Comparison of ENCODE assay signal across 14 cellular contexts in the genomic region with DNA sequence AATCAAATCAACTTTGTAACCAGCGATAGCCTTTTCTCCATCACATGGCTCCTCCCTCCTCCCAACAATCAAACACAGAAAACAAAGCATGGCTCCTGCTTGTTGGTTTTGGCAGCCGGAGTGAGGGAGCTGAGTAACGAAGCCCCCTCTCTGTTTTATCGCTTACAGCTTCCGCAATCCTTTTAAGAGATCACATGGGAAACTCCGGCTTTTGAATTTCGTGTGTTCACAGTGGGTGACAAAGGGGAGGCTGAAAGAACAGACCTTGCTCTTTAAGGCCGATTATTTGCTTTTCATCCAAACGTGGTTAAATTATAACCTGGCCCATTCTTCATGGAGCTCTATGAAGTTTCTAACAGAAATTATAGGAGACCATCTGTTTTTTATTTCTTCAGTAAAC.
A peak's percentile ranks its signal among the peaks of the same experiment; 100 is the strongest.
DNase-seq lines count a peak whose midpoint lies in the region; ATAC-seq, FAIRE-seq and TF ChIP-seq lines count a peak whose summit lies in the region.
"Had no signal": no experiment of that assay in that cellular context is flagged by ENCODE, and none has a peak within 500 bp of the region (broad histone marks: within the 10 kb centered on the region; RNA-seq: fewer than 3 reads in every experiment).

No MANE protein-coding gene starts in this region.

- no peak for TF ChIP-seq CTCF in type B pancreatic cell (conservative IDR thresholded peaks at IDR 0.05)

- no peaks in the 10 kb centered on the region for H3K27me3 Mint-ChIP-seq in type B pancreatic cell
- H3K27me3 Mint-ChIP-seq: activated B cell treated with CpG ODN at 0.5 μM for 24 hours had no signal

- peak overlapping the region; percentile 59 for H3K4me3 Mint-ChIP-seq in type B pancreatic cell
- H3K4me3 Mint-ChIP-seq: activated B cell treated with CpG ODN at 0.5 μM for 24 hours; CD8-positive, alpha-beta T cell; H9 had no signal

- no peak for ATAC-seq in sciatic nerve
- no peak for ATAC-seq in HG02885 (IDR thresholded peaks at IDR 0.05; ENCODE audit: poor library complexity, unreplicated experiment)
- ATAC-seq: CD8-positive, alpha-beta T cell; left ventricle myocardium superior had no signal

- H3K9me3 Mint-ChIP-seq in type B pancreatic cell: peaks cover 9% of the 10 kb centered on the region
- H3K9me3 Mint-ChIP-seq: CD8-positive, alpha-beta T cell; H9 had no signal

- intact Hi-C loops in sciatic nerve (cut with DNase I): no loop called here

- H3K36me3 Mint-ChIP-seq in type B pancreatic cell: no peaks in the 10 kb centered on the region
- H3K36me3 Mint-ChIP-seq: CD8-positive, alpha-beta T cell had no signal

- DNase-seq in NCI-H128 (lab: John Stamatoyannopoulos, UW; ENCODE audit: unreplicated experiment) (peak; percentile 85), NCI-H345 (lab: John Stamatoyannopoulos, UW) (peak; percentile 97), type B pancreatic cell (ENCODE audit: extremely low spot score, unreplicated experiment) (no peak), sciatic nerve (ENCODE audit: low spot score) (no peak), DMS79 treated with DMSO at 0.1 percent for 48 hours (lab: John Stamatoyannopoulos, UW) (no peak)
- DNase-seq: activated B cell treated with CpG ODN at 0.5 μM for 24 hours; CD8-positive, alpha-beta T cell; glutamatergic neuron; H9; left ventricle myocardium superior; SK-N-SH; substantia nigra had no signal

- H3K4me1 Mint-ChIP-seq in type B pancreatic cell (ENCODE audit: unreplicated experiment): peaks cover 16% of the 10 kb centered on the region
- H3K4me1 Mint-ChIP-seq: activated B cell treated with CpG ODN at 0.5 μM for 24 hours had no signal

- peak overlapping the region; percentile 49 for H3K27ac Mint-ChIP-seq in type B pancreatic cell
- H3K27ac Mint-ChIP-seq: activated B cell treated with CpG ODN at 0.5 μM for 24 hours; CD8-positive, alpha-beta T cell; H9 had no signal

- FAIRE-seq in islet of Langerhans (lab: Jason Lieb, UNC): peak; percentile 98

Comparison
In these comparisons a context has a peak if more than half of its experiments do, and no peak if none do; other contexts are left out.
1. DNase-seq: peak in NCI-H128 (single experiment) and NCI-H345 (single experiment); none in type B pancreatic cell (single experiment), sciatic nerve (single experiment) and DMS79 treated with DMSO at 0.1 percent for 48 hours (single experiment).